Comparison of ENCODE assay signal across 19 cellular contexts in the genomic region with DNA sequence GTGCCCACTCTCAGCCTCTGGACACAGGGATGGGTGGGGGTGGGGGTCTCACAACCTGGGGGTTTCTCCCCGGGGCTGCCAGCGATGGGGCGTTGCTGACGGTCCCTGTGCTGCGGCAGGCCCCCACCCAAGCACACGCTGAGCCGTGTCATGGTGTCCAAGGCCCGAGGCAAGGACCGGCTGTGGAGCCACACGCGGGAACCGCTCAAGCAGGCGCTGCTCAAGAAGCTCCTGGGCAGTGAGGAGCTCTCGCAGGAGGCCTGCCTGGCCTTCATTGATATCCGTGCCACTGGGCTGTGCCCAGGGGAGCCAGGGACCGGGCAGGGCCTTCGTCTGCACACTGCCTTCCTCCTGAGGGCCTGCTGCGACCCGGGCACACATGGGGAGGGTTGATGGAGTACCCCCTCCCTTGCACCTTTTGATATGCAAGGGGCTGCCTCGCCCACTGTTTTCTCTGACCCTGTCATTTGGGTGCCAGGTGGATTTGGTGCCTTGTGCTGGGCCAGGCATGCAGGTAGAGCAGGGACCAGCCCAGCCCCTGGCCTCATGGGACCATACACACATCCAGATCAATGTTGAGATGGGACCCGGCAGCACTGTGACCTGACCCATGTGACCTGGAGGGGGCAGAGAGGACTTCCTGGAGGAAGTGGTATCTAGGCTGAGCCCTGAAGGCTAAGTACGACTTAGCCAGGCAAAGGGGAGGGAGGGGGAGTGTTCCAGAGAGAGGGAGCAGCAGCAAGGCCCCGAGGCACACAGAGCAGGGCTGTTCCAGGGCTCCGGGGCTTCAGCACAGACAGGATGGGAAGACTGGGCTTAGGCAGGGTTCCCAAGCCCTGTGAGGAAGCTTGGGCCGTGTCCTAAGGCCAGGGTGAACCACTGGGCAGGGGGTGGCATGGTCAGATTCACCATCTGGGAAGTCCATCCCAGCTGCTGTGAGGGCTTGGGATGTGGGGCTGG.
DNase-seq lines count a peak whose midpoint lies in the region; FAIRE-seq and TF ChIP-seq lines count a peak whose summit lies in the region.
"Had no signal": no experiment of that assay in that cellular context is flagged by ENCODE, and none has a peak within 500 bp of the region (broad histone marks: within the 10 kb centered on the region; RNA-seq: fewer than 3 reads in every experiment).

No MANE protein-coding gene starts in this region.

- no peaks in the 10 kb centered on the region for H3K4me1 Mint-ChIP-seq in activated naive CD4-positive, alpha-beta T cell treated with anti-CD3 and anti-CD28 coated beads, Interleukin-2, amount 10 ng/mL, durations not matched to agents 7 days and 5 days
- no peaks in the 10 kb centered on the region for H3K4me1 Mint-ChIP-seq in activated naive CD4-positive, alpha-beta T cell treated with anti-CD3 and anti-CD28 coated beads for 36 hours (ENCODE audit: low read depth)
- H3K4me1 Mint-ChIP-seq in neural crest cell = peaks cover 4% of the 10 kb centered on the region
- H3K4me1 Mint-ChIP-seq: CD4-positive, alpha-beta memory T cell had no signal

- DNase-seq in activated naive CD4-positive, alpha-beta T cell treated with anti-CD3 and anti-CD28 coated beads, Interleukin-2, amount 10 ng/mL, durations not matched to agents 7 days and 5 days = peak; percentile 19
- no peak for DNase-seq in activated naive CD4-positive, alpha-beta T cell treated with anti-CD3 and anti-CD28 coated beads for 36 hours
- DNase-seq in SKM-1 treated with dmso at 0.1 percent for 144 hours (lab: John Stamatoyannopoulos, UW; ENCODE audit: unreplicated experiment) (peak; percentile 17), neural crest cell (ENCODE audit: low read depth, low spot score) (no peak), urothelium cell line (ENCODE audit: low spot score) (no peak), NAMALWA (ENCODE audit: low spot score) (no peak), RKO (ENCODE audit: low spot score) (no peak), putamen (ENCODE audit: low spot score) (no peak)
- DNase-seq: activated CD4-positive, alpha-beta T cell treated with anti-CD3 and anti-CD28 coated beads, Interleukin-2, amount 50 U/mL, for 48 hours; CD4-positive, alpha-beta memory T cell; cortex of kidney; DMS53; KG1; NCI-H1417; NCI-H524; stimulated activated CD4-positive, alpha-beta T cell treated with anti-CD3 and anti-CD28 coated beads, Interleukin-2, amount 100 ng/mL, for 24 hours had no signal

- intact Hi-C loops in activated naive CD4-positive, alpha-beta T cell treated with anti-CD3 and anti-CD28 coated beads for 36 hours (cut with micrococcal nuclease) = no loop called here

- FAIRE-seq in urothelium cell line (lab: Jason Lieb, UNC) = peak; percentile 23
- FAIRE-seq: islet of Langerhans, pancreas had no signal

- CTCF ChIA-PET in activated naive CD4-positive, alpha-beta T cell treated with anti-CD3 and anti-CD28 coated beads, Interleukin-2, amount 10 ng/mL, durations not matched to agents 7 days and 5 days (lab: Charles Lee) = interaction anchor here (1.1 to 2.2 kb wide), 2 partner anchors 8 to 76 kb away, joined by 3 to 8 read pairs; no protein-coding TSS in a partner anchor
- CTCF ChIA-PET in activated naive CD4-positive, alpha-beta T cell treated with anti-CD3 and anti-CD28 coated beads for 36 hours (lab: Charles Lee) = interaction anchor here (1.8 kb wide), 1 partner anchor 345 kb away, joined by 4 read pairs; no protein-coding TSS in a partner anchor

- no peaks in the 10 kb centered on the region for H3K9me3 Mint-ChIP-seq in activated naive CD4-positive, alpha-beta T cell treated with anti-CD3 and anti-CD28 coated beads, Interleukin-2, amount 10 ng/mL, durations not matched to agents 7 days and 5 days
- H3K9me3 Mint-ChIP-seq in activated naive CD4-positive, alpha-beta T cell treated with anti-CD3 and anti-CD28 coated beads for 36 hours = no peaks in the 10 kb centered on the region
- H3K9me3 Mint-ChIP-seq in neural crest cell = no peaks in the 10 kb centered on the region
- H3K9me3 Mint-ChIP-seq: stimulated activated naive CD8-positive, alpha-beta T cell treated with anti-CD3 and anti-CD28 coated beads, Interleukin-15, Interleukin-2, amounts not matched to agents 100 ng/mL and 50 ng/mL, for 24 hours had no signal

- no peak overlapping the region for H3K27ac Mint-ChIP-seq in activated naive CD4-positive, alpha-beta T cell treated with anti-CD3 and anti-CD28 coated beads, Interleukin-2, amount 10 ng/mL, durations not matched to agents 7 days and 5 days
- H3K27ac Mint-ChIP-seq in activated naive CD4-positive, alpha-beta T cell treated with anti-CD3 and anti-CD28 coated beads for 36 hours = no peak overlapping the region
- peak overlapping the region; percentile 54 for H3K27ac Mint-ChIP-seq in neural crest cell (ENCODE audit: unreplicated experiment)
- H3K27ac Mint-ChIP-seq: CD4-positive, alpha-beta memory T cell; stimulated activated naive CD8-positive, alpha-beta T cell treated with anti-CD3 and anti-CD28 coated beads, Interleukin-15, Interleukin-2, amounts not matched to agents 100 ng/mL and 50 ng/mL, for 24 hours had no signal

- no peak overlapping the region for H3K4me3 Mint-ChIP-seq in activated naive CD4-positive, alpha-beta T cell treated with anti-CD3 and anti-CD28 coated beads, Interleukin-2, amount 10 ng/mL, durations not matched to agents 7 days and 5 days
- no peak overlapping the region for H3K4me3 Mint-ChIP-seq in activated naive CD4-positive, alpha-beta T cell treated with anti-CD3 and anti-CD28 coated beads for 36 hours
- no peak overlapping the region for H3K4me3 Mint-ChIP-seq in neural crest cell
- H3K4me3 Mint-ChIP-seq: CD4-positive, alpha-beta memory T cell; stimulated activated naive CD8-positive, alpha-beta T cell treated with anti-CD3 and anti-CD28 coated beads, Interleukin-15, Interleukin-2, amounts not matched to agents 100 ng/mL and 50 ng/mL, for 24 hours had no signal

- H3K36me3 Mint-ChIP-seq in activated naive CD4-positive, alpha-beta T cell treated with anti-CD3 and anti-CD28 coated beads, Interleukin-2, amount 10 ng/mL, durations not matched to agents 7 days and 5 days = no peaks in the 10 kb centered on the region
- H3K36me3 Mint-ChIP-seq in activated naive CD4-positive, alpha-beta T cell treated with anti-CD3 and anti-CD28 coated beads for 36 hours (ENCODE audit: low read depth) = no peaks in the 10 kb centered on the region
- no peaks in the 10 kb centered on the region for H3K36me3 Mint-ChIP-seq in neural crest cell (ENCODE audit: low read depth)
- H3K36me3 Mint-ChIP-seq: CD4-positive, alpha-beta memory T cell had no signal

- TF ChIP-seq CTCF in neural crest cell (conservative IDR thresholded peaks at IDR 0.05) = no peak

- H3K27me3 Mint-ChIP-seq in activated naive CD4-positive, alpha-beta T cell treated with anti-CD3 and anti-CD28 coated beads, Interleukin-2, amount 10 ng/mL, durations not matched to agents 7 days and 5 days = peaks cover 7% of the 10 kb centered on the region
- no peaks in the 10 kb centered on the region for H3K27me3 Mint-ChIP-seq in activated naive CD4-positive, alpha-beta T cell treated with anti-CD3 and anti-CD28 coated beads for 36 hours (ENCODE audit: low read depth)
- H3K27me3 Mint-ChIP-seq in neural crest cell (ENCODE audit: low read depth) = no peaks in the 10 kb centered on the region
- H3K27me3 Mint-ChIP-seq: CD4-positive, alpha-beta memory T cell; stimulated activated naive CD8-positive, alpha-beta T cell treated with anti-CD3 and anti-CD28 coated beads, Interleukin-15, Interleukin-2, amounts not matched to agents 100 ng/mL and 50 ng/mL, for 24 hours had no signal

Comparison
In these comparisons a context has a peak if more than half of its experiments do, and no peak if none do; other contexts are left out.
1. DNase-seq: peak in activated naive CD4-positive, alpha-beta T cell treated with anti-CD3 and anti-CD28 coated beads, Interleukin-2, amount 10 ng/mL, durations not matched to agents 7 days and 5 days (single experiment) and SKM-1 treated with dmso at 0.1 percent for 144 hours (single experiment); none in activated naive CD4-positive, alpha-beta T cell treated with anti-CD3 and anti-CD28 coated beads for 36 hours (single experiment), neural crest cell (single experiment), urothelium cell line (single experiment), NAMALWA (single experiment), RKO (single experiment) and putamen (single experiment).